Comparison of ENCODE assay signal across 8 cellular contexts in genomic region chr11:111777094-111778046, GRCh38. TPM values are rescaled to one million over a fixed set of nuclear protein-coding genes. Genes with fewer than 3 reads are reported as not detected.
A peak's percentile ranks its signal among the peaks of the same experiment; 100 is the strongest.
DNase-seq lines count a peak whose midpoint lies in the region; ATAC-seq, FAIRE-seq and TF ChIP-seq lines count a peak whose summit lies in the region.

No MANE protein-coding gene starts in this region.

- no peaks in the 10 kb centered on the region for H3K9me2 ChIP-seq in Loucy (replicated peaks; ENCODE audit: low read depth, low read length)

- H2AFZ ChIP-seq in H9 (ENCODE audit: low read length) (no peak overlapping the region), Loucy (ENCODE audit: low read length) (no peak overlapping the region)

- no peak for TF ChIP-seq POLR2A in A549 (IDR thresholded peaks at IDR 0.05; ENCODE audit: low read length)

- H3K4me2 ChIP-seq in A549 (no peak overlapping the region), H9 (ENCODE audit: insufficient read depth, insufficient read length, low read length) (no peak overlapping the region), Loucy (ENCODE audit: low read depth, low read length, poor library complexity, severe bottlenecking) (no peak overlapping the region), mesendoderm (ENCODE audit: low read length) (no peak overlapping the region)

- H3F3A ChIP-seq in Loucy (ENCODE audit: low read depth), result no peaks in the 10 kb centered on the region

- H3K36me3 Mint-ChIP-seq in H9 (ENCODE audit: insufficient read depth in 1 of 3, low read depth in 3 of 3), result no peaks in the 10 kb centered on the region
- no peaks in the 10 kb centered on the region for H3K36me3 Mint-ChIP-seq in effector memory CD8-positive, alpha-beta T cell (ENCODE audit: insufficient read depth)

- H3K4ac ChIP-seq in H9 (ENCODE audit: low read depth, low read length) (no peak overlapping the region), mesendoderm (ENCODE audit: low read depth, low read length) (no peak overlapping the region)

- no peak overlapping the region for H3K9ac ChIP-seq in H9 (ENCODE audit: extremely low read depth, insufficient read length, low read length)
- no peak overlapping the region for H3K9ac ChIP-seq in Loucy (ENCODE audit: low read depth, low read length, poor library complexity, severe bottlenecking)
- no peak overlapping the region for H3K9ac ChIP-seq in mesendoderm (ENCODE audit: low read length)

- H4K20me1 ChIP-seq in H9 (ENCODE audit: control insufficient read depth, insufficient read depth, insufficient read length) (no peaks in the 10 kb centered on the region), Loucy (ENCODE audit: insufficient read depth, low read length, poor library complexity, severe bottlenecking) (no peaks in the 10 kb centered on the region)

- H3K4me1 ChIP-seq in A549 (no peaks in the 10 kb centered on the region), H9 (ENCODE audit: insufficient read depth, low read length) (no peaks in the 10 kb centered on the region), Loucy (ENCODE audit: insufficient read depth, low read length, poor library complexity, severe bottlenecking) (no peaks in the 10 kb centered on the region), mesendoderm (ENCODE audit: control insufficient read depth, low read depth, low read length) (no peaks in the 10 kb centered on the region)

- no peak for FAIRE-seq in A549 (lab: Jason Lieb, UNC)
- peak; percentile 95 for FAIRE-seq in G401.6 (lab: Jason Lieb, UNC)

- H3K4me3 ChIP-seq in A549, result no peak overlapping the region
- no peak overlapping the region for H3K4me3 ChIP-seq in Loucy (ENCODE audit: low read length, poor library complexity, severe bottlenecking)
- no peak overlapping the region for H3K4me3 ChIP-seq in mesendoderm (ENCODE audit: low read length)

- H2AK5ac ChIP-seq in H9 (ENCODE audit: insufficient read length, low read length) (no peak overlapping the region), mesendoderm (ENCODE audit: low read length) (no peak overlapping the region)

- H3T11ph ChIP-seq in H9 (ENCODE audit: low read length), result no peak overlapping the region

- H4K5ac ChIP-seq in H9 (ENCODE audit: insufficient read length, low read depth, low read length), result no peak overlapping the region
- H4K5ac ChIP-seq in mesendoderm (ENCODE audit: low read length), result no peak overlapping the region

- CTCF ChIA-PET in A549 (lab: Yijun Ruan, JAX), result interaction anchor here (0.6 to 6.3 kb wide), 41 partner anchors 10 to 331 kb away, joined by 3 to 59 read pairs (median 4); partner anchors contain the start of genes PPP2R1B and SIK2

- H3K36me3 ChIP-seq in Loucy (ENCODE audit: insufficient read depth, low read length) (no peaks in the 10 kb centered on the region; the same call in 1 of the 2 replicates), mesendoderm (ENCODE audit: control insufficient read depth, insufficient read depth, low read length) (no peaks in the 10 kb centered on the region)

- peak; percentile 76 to 84 for TF ChIP-seq RAD21 in A549 (conservative IDR thresholded peaks at IDR 0.05 in 1 of 2, IDR thresholded peaks at IDR 0.05 in 1 of 2)

- H2BK120ac ChIP-seq in H9 (ENCODE audit: low read depth, low read length, poor library complexity, severe bottlenecking) (no peak overlapping the region), mesendoderm (ENCODE audit: low read depth, low read length) (no peak overlapping the region)

- DNase-seq in A549 (ENCODE audit: low read depth in 1 of 2, low spot score in 1 of 2) (peak; percentile 47 to 66), H9 (no peak), SHP77 (lab: John Stamatoyannopoulos, UW) (peak; percentile 65 to 67), mesendoderm (peak; percentile 71)
- peak; percentile 14 to 30 (median 23) for DNase-seq in effector memory CD8-positive, alpha-beta T cell

- H3K23ac ChIP-seq in H9 (ENCODE audit: insufficient read length, low read depth, low read length), result no peak overlapping the region
- H3K23ac ChIP-seq in mesendoderm (ENCODE audit: low read length), result no peak overlapping the region

- ATAC-seq in A549 (peak; percentile 92 to 98), HG03095 (IDR thresholded peaks at IDR 0.05; ENCODE audit: unreplicated experiment) (no peak)
- peak; percentile 93 for ATAC-seq in effector memory CD8-positive, alpha-beta T cell (replicated peaks)

- no peak overlapping the region for H3K18ac ChIP-seq in H9 (ENCODE audit: insufficient read length, low read depth, low read length)
- no peak overlapping the region for H3K18ac ChIP-seq in mesendoderm (ENCODE audit: low read length)

- no peak for TF ChIP-seq EP300 in A549 (IDR thresholded peaks at IDR 0.05)

- H3K79me1 ChIP-seq in H9 (ENCODE audit: insufficient read depth, low read depth, low read length, poor library complexity, severe bottlenecking) (no peaks in the 10 kb centered on the region), mesendoderm (ENCODE audit: low read length) (no peaks in the 10 kb centered on the region)

- no peak overlapping the region for H3K56ac ChIP-seq in H9 (ENCODE audit: insufficient read length, low read depth, low read length)
- H3K56ac ChIP-seq in mesendoderm (ENCODE audit: low read length), result no peak overlapping the region

- TF ChIP-seq CTCF in A549 (IDR thresholded peaks at IDR 0.05), result peak; percentile 73
- peak; percentile 86; the same call in 2 of the 3 replicates for TF ChIP-seq CTCF in H9 (conservative IDR thresholded peaks at IDR 0.05)
- TF ChIP-seq CTCF in Loucy (conservative IDR thresholded peaks at IDR 0.05; ENCODE audit: low read length), result peak; percentile 88

- 0 out of 7 replicates have a peak overlapping the region, but pooled peaks of 1 of the 3 experiments have one; percentile 28 for H3K27ac Mint-ChIP-seq in H9
- H3K27ac Mint-ChIP-seq in effector memory CD8-positive, alpha-beta T cell, result no peak overlapping the region

- H3K79me2 ChIP-seq in H9 (ENCODE audit: insufficient read depth, low read length) (no peaks in the 10 kb centered on the region), Loucy (ENCODE audit: insufficient read depth, low read length) (no peaks in the 10 kb centered on the region), mesendoderm (ENCODE audit: control insufficient read depth, insufficient read depth, low read length) (no peaks in the 10 kb centered on the region)

- no peak overlapping the region for H3K14ac ChIP-seq in H9 (ENCODE audit: insufficient read depth, low read length)

- WGBS in A549 (ENCODE audit: missing lambda C conversion rate), result 81% methylated on average over 4 of the region's 4 CpGs
- no CpG with 5 or more reads among the region's 4 CpGs for WGBS in H9 (ENCODE audit: extremely low coverage, insufficient read length, low lambda C conversion rate)
- WGBS in mesendoderm (ENCODE audit: extremely low coverage, insufficient coverage, low lambda C conversion rate), result no CpG with 5 or more reads among the region's 4 CpGs

- no peak overlapping the region for H4K91ac ChIP-seq in H9 (ENCODE audit: insufficient read length, low read depth, low read length)

- no peaks in the 10 kb centered on the region for H3K23me2 ChIP-seq in H9 (ENCODE audit: insufficient read length, low read depth, low read length, poor library complexity, severe bottlenecking)

- H3K27ac ChIP-seq in A549 (no peak overlapping the region), H9 (ENCODE audit: insufficient read length, low read depth, low read length) (no peak overlapping the region), mesendoderm (ENCODE audit: low read depth, low read length) (no peak overlapping the region)

- POLR2A ChIA-PET in A549 (lab: Yijun Ruan, JAX), result interaction anchor here (0.5 kb wide), 1 partner anchor 11 kb away, joined by 4 read pairs; the partner anchor contains the start of gene PPP2R1B

- H2BK5ac ChIP-seq in H9 (ENCODE audit: insufficient read length, low read length) (no peak overlapping the region), mesendoderm (ENCODE audit: low read length) (no peak overlapping the region)

- H3K4me1 Mint-ChIP-seq in H9, result peaks cover 3 to 5% of the 10 kb centered on the region in 2 experiments; a peak in 2 of 4 replicates
- no peaks in the 10 kb centered on the region for H3K4me1 Mint-ChIP-seq in effector memory CD8-positive, alpha-beta T cell (ENCODE audit: low read depth in 2 of 2)

- H3K27me3 ChIP-seq in H9 (ENCODE audit: insufficient read depth, low read length), result no peaks in the 10 kb centered on the region
- H3K27me3 ChIP-seq in Loucy (ENCODE audit: insufficient read depth, low read length, poor library complexity, severe bottlenecking), result no peaks in the 10 kb centered on the region
- H3K27me3 ChIP-seq in mesendoderm (ENCODE audit: insufficient read depth, low read length, poor library complexity), result no peaks in the 10 kb centered on the region

- no peaks in the 10 kb centered on the region for H3K9me3 Mint-ChIP-seq in H9
- no peaks in the 10 kb centered on the region for H3K9me3 Mint-ChIP-seq in effector memory CD8-positive, alpha-beta T cell

- H3K27me3 Mint-ChIP-seq in H9 (ENCODE audit: low read depth), result no peaks in the 10 kb centered on the region
- no peaks in the 10 kb centered on the region for H3K27me3 Mint-ChIP-seq in effector memory CD8-positive, alpha-beta T cell

- H3K9me3 ChIP-seq in A549, result no peaks in the 10 kb centered on the region
- H3K9me3 ChIP-seq in H9 (ENCODE audit: control insufficient read depth, low read depth, low read length), result no peaks in the 10 kb centered on the region
- no peaks in the 10 kb centered on the region for H3K9me3 ChIP-seq in Loucy (ENCODE audit: insufficient read depth, low read depth, low read length)

- no peak overlapping the region for H2BK12ac ChIP-seq in H9 (ENCODE audit: insufficient read length, low read depth, low read length)

- H4K8ac ChIP-seq in H9 (replicated peaks; ENCODE audit: insufficient read length, low read depth, low read length) (no peak overlapping the region), mesendoderm (ENCODE audit: low read depth, low read length) (no peak overlapping the region)

- H2BK20ac ChIP-seq in H9 (ENCODE audit: low read depth, low read length, poor library complexity, severe bottlenecking), result no peak overlapping the region

- H2BK15ac ChIP-seq in H9 (ENCODE audit: low read depth, low read length), result no peak overlapping the region
- H2BK15ac ChIP-seq in mesendoderm (replicated peaks; ENCODE audit: low read depth), result no peak overlapping the region

- no peak overlapping the region for H3K4me3 Mint-ChIP-seq in H9
- no peak overlapping the region for H3K4me3 Mint-ChIP-seq in effector memory CD8-positive, alpha-beta T cell

TF ChIP-seq in A549, 52 proteins besides CTCF, POLR2A, EP300 and RAD21:
- TF ChIP-seq SMC3 (IDR thresholded peaks at IDR 0.05), result peak; percentile 86
- no peak for TF ChIP-seq CBX2 (IDR thresholded peaks at IDR 0.05; ENCODE audit: borderline replicate concordance, low read depth)

RNA-seq across cellular contexts. Expression of gene PPP2R1B, which starts 11.2 kb away (rescaled TPM):
- polyA plus RNA-seq in A549 (2011; rRNA removed) (24.7 and 26.3 TPM in 2 replicates), A549 (2017; fragmentation: RNase III; extraction: RNeasy Plus Mini Kit Qiagen cat#74134 plus additional on column Dnase treatment) (16.9 to 18.6 TPM (median 17.9 TPM) in 3 replicates)
- 10.4 and 10.6 TPM in 2 replicates for polyA plus RNA-seq in A549 (2012; cell fraction: cytosol; rRNA removed)
- 7.3 and 11.7 TPM in 2 replicates for polyA plus RNA-seq in A549 (2012; cell fraction: nucleus; rRNA removed)
- 28.0 and 31.2 TPM in 2 replicates for polyA minus RNA-seq in A549 (2011; rRNA and poly(A)+ RNA removed)
- 95.5 and 105 TPM in 2 replicates for total RNA-seq in H9 (2021)
- 44.6 TPM for polyA plus RNA-seq in mesendoderm (2013, experiment 1 of 2)
- polyA plus RNA-seq in mesendoderm (2013, experiment 2 of 2), result 45.3 TPM
